1 cellular context compared by ENCODE assay signal in genomic region chr4:68463796-68464195, GRCh38.
TF ChIP-seq lines count a peak whose summit lies in the region.

No MANE protein-coding gene starts in this region.

TF ChIP-seq in GM23338, 12 proteins besides CTCF, POLR2A, EP300 and RAD21:
- TF ChIP-seq ZNF462 (CRISPR knock-in tag; IDR thresholded peaks at IDR 0.05): no peak
